In genomic region chr3:178777718-178778411, GRCh38 we compare ENCODE assay signal across 9 cellular contexts.
A peak's percentile ranks its signal among the peaks of the same experiment; 100 is the strongest.
DNase-seq lines count a peak whose midpoint lies in the region; ATAC-seq, FAIRE-seq and TF ChIP-seq lines count a peak whose summit lies in the region.
"Had no signal": no experiment of that assay in that cellular context is flagged by ENCODE, and none has a peak within 500 bp of the region (broad histone marks: within the 10 kb centered on the region; RNA-seq: fewer than 3 reads in every experiment).

No MANE protein-coding gene starts in this region.

- no peaks in the 10 kb centered on the region for H3K9me3 ChIP-seq in OCI-LY3 (ENCODE audit: insufficient read depth, low read length)
- H3K9me3 ChIP-seq in small intestine (ENCODE audit: control insufficient read depth, low read depth): no peaks in the 10 kb centered on the region

- peak overlapping the region; percentile 51 for H3K4me2 ChIP-seq in OCI-LY3 (ENCODE audit: low read length)

- no peak overlapping the region for H3K9ac ChIP-seq in OCI-LY3 (ENCODE audit: low read length)

- H3K79me2 ChIP-seq in OCI-LY3 (ENCODE audit: low read length): no peaks in the 10 kb centered on the region

- H3K36me3 ChIP-seq in OCI-LY3 (replicated peaks; ENCODE audit: low read depth, low read length) (no peaks in the 10 kb centered on the region), small intestine (ENCODE audit: control insufficient read depth in 2 of 2, insufficient read depth in 2 of 2, low read length in 2 of 2) (no peaks in the 10 kb centered on the region)

- H3K27ac ChIP-seq in OCI-LY3 (ENCODE audit: low read length) (no peak overlapping the region), small intestine (ENCODE audit: low read depth in 1 of 2, low read length in 1 of 2) (no peak overlapping the region)

- H2AFZ ChIP-seq in OCI-LY3 (ENCODE audit: low read depth, low read length): no peak overlapping the region

- peaks cover 24% of the 10 kb centered on the region for H3K4me1 ChIP-seq in OCI-LY3 (ENCODE audit: low read length)
- H3K4me1 ChIP-seq in small intestine (ENCODE audit: control insufficient read depth in 2 of 2, insufficient read depth in 1 of 2, low read depth in 1 of 2, low read length in 1 of 2): no peaks in the 10 kb centered on the region

- ATAC-seq in HG02759 (IDR thresholded peaks at IDR 0.05; ENCODE audit: unreplicated experiment): peak; percentile 56
- ATAC-seq in HG03280 (IDR thresholded peaks at IDR 0.05; ENCODE audit: unreplicated experiment): no peak

- no peak for TF ChIP-seq CTCF in OCI-LY3 (IDR thresholded peaks at IDR 0.05; ENCODE audit: low read depth, low read length)

- DNase-seq in NCI-H748 (lab: John Stamatoyannopoulos, UW; ENCODE audit: unreplicated experiment) (peak; percentile 31), NCI-H748 treated with DMSO at 0.1 percent for 48 hours (lab: John Stamatoyannopoulos, UW) (no peak), skeletal muscle cell (ENCODE audit: low read depth) (peak; percentile 43), small intestine (no peak)
- DNase-seq in NK-92 treated with Interleukin-12 subunit alpha and Interleukin-12 subunit beta, amount 100 ng/mL, for 24 hours (lab: John Stamatoyannopoulos, UW): no peak

- FAIRE-seq in small intestine (lab: Jason Lieb, UNC): no peak
- FAIRE-seq: frontal cortex had no signal

- no peaks in the 10 kb centered on the region for H4K20me1 ChIP-seq in OCI-LY3 (ENCODE audit: insufficient read depth, low read length)

- H3K4me3 ChIP-seq in OCI-LY3 (ENCODE audit: low read length) (no peak overlapping the region), skeletal muscle cell (ENCODE audit: low read depth, low read length) (no peak overlapping the region), small intestine (ENCODE audit: low read depth in 1 of 2, low read length in 2 of 2) (no peak overlapping the region)

- H3K27me3 ChIP-seq in OCI-LY3 (ENCODE audit: low read depth, low read length) (no peaks in the 10 kb centered on the region), small intestine (ENCODE audit: control insufficient read depth in 2 of 2, insufficient read depth in 2 of 2, low read length in 2 of 2) (no peaks in the 10 kb centered on the region)

- 42 to 65% (median 58%) methylated on average over 4 of the region's 4 CpGs for WGBS in small intestine, 3 donors

Comparison
In these comparisons a context has a peak if more than half of its experiments do, and no peak if none do; other contexts are left out.
1. DNase-seq: peak in NCI-H748 (single experiment) and skeletal muscle cell (single experiment); none in NCI-H748 treated with DMSO at 0.1 percent for 48 hours (single experiment), NK-92 treated with Interleukin-12 subunit alpha and Interleukin-12 subunit beta, amount 100 ng/mL, for 24 hours (single experiment) and small intestine (single experiment).